9 cellular contexts compared by ENCODE assay signal in genomic region chr19:38134538-38135149, GRCh38.
DNase-seq lines count a peak whose midpoint lies in the region; ATAC-seq and TF ChIP-seq lines count a peak whose summit lies in the region.
"Had no signal": no experiment of that assay in that cellular context is flagged by ENCODE, and none has a peak within 500 bp of the region (broad histone marks: within the 10 kb centered on the region; RNA-seq: fewer than 3 reads in every experiment).

No MANE protein-coding gene starts in this region.

- no peak overlapping the region for H3K4me2 ChIP-seq in KMS-11

- H3K27me3 ChIP-seq in KMS-11 (ENCODE audit: insufficient read depth, low read depth) (no peaks in the 10 kb centered on the region), sigmoid colon (no peaks in the 10 kb centered on the region)

- ATAC-seq in left ventricle myocardium superior: peak; percentile 29

- H3K9me3 ChIP-seq in sigmoid colon: no peaks in the 10 kb centered on the region

- H3K4me1 ChIP-seq in KMS-11 (ENCODE audit: low read depth, poor library complexity, severe bottlenecking): no peaks in the 10 kb centered on the region
- H3K4me1 ChIP-seq in sigmoid colon: no peaks in the 10 kb centered on the region

- intact Hi-C loops in left ventricle myocardium superior (cut with micrococcal nuclease): no loop called here
- intact Hi-C loops in sigmoid colon (cut with DNase I): no loop called here

- peaks cover 2% of the 10 kb centered on the region for H3K4me1 Mint-ChIP-seq in activated CD4-positive, alpha-beta memory T cell treated with anti-CD3 and anti-CD28 coated beads, Interleukin-2, amount 10 ng/mL, durations not matched to agents 7 days and 5 days

- TF ChIP-seq EP300 in sigmoid colon (IDR thresholded peaks at IDR 0.05): no peak

- no peaks in the 10 kb centered on the region for H3K27me3 Mint-ChIP-seq in activated CD4-positive, alpha-beta memory T cell treated with anti-CD3 and anti-CD28 coated beads, Interleukin-2, amount 10 ng/mL, durations not matched to agents 7 days and 5 days
- H3K27me3 Mint-ChIP-seq: activated naive CD8-positive, alpha-beta T cell treated with anti-CD3 and anti-CD28 coated beads, Interleukin-2, amount 10 ng/mL, durations not matched to agents 7 days and 5 days had no signal

- TF ChIP-seq CTCF in KMS-11 (conservative IDR thresholded peaks at IDR 0.05; ENCODE audit: low read depth, low read length) (peak; percentile 48; the same call in 1 of the 2 replicates), sigmoid colon (IDR thresholded peaks at IDR 0.05) (no peak)

- no peak overlapping the region for H3K9ac ChIP-seq in KMS-11

- no peaks in the 10 kb centered on the region for H3K36me3 ChIP-seq in KMS-11 (ENCODE audit: insufficient read depth)
- H3K36me3 ChIP-seq in sigmoid colon: peaks cover 0 to 12% (median 0%) of the 10 kb centered on the region in 4 donors

- WGBS in sigmoid colon, 2 donors: 83% methylated on average over 14 of the region's 14 CpGs

- no peaks in the 10 kb centered on the region for H3K36me3 Mint-ChIP-seq in activated CD4-positive, alpha-beta memory T cell treated with anti-CD3 and anti-CD28 coated beads, Interleukin-2, amount 10 ng/mL, durations not matched to agents 7 days and 5 days (ENCODE audit: low read depth)
- H3K36me3 Mint-ChIP-seq: activated naive CD8-positive, alpha-beta T cell treated with anti-CD3 and anti-CD28 coated beads, Interleukin-2, amount 10 ng/mL, durations not matched to agents 7 days and 5 days had no signal

- CTCF ChIA-PET in activated CD4-positive, alpha-beta memory T cell treated with anti-CD3 and anti-CD28 coated beads, Interleukin-2, amount 10 ng/mL, durations not matched to agents 7 days and 5 days (lab: Charles Lee): interaction anchor here (0.5 to 1.5 kb wide), 4 partner anchors 8 to 796 kb away, joined by 3 to 8 read pairs (median 5); partner anchors contain the start of genes MRPS12 and SARS2

- no peak overlapping the region for H3K4me3 ChIP-seq in KMS-11 (IDR thresholded peaks at IDR 0.05; ENCODE audit: insufficient read depth, low read depth, low read length)
- no peak overlapping the region for H3K4me3 ChIP-seq in sigmoid colon

- TF ChIP-seq POLR2A in sigmoid colon (IDR thresholded peaks at IDR 0.05): no peak

- H3K27ac Mint-ChIP-seq in activated CD4-positive, alpha-beta memory T cell treated with anti-CD3 and anti-CD28 coated beads, Interleukin-2, amount 10 ng/mL, durations not matched to agents 7 days and 5 days: no peak overlapping the region
- H3K27ac Mint-ChIP-seq: activated naive CD8-positive, alpha-beta T cell treated with anti-CD3 and anti-CD28 coated beads, Interleukin-2, amount 10 ng/mL, durations not matched to agents 7 days and 5 days had no signal

- H3K27ac ChIP-seq in KMS-11 (no peak overlapping the region), sigmoid colon (no peak overlapping the region)

- H3K79me2 ChIP-seq in KMS-11 (ENCODE audit: insufficient read depth, low read depth): no peaks in the 10 kb centered on the region

- H3K9me3 Mint-ChIP-seq in activated CD4-positive, alpha-beta memory T cell treated with anti-CD3 and anti-CD28 coated beads, Interleukin-2, amount 10 ng/mL, durations not matched to agents 7 days and 5 days: no peaks in the 10 kb centered on the region
- H3K9me3 Mint-ChIP-seq: activated naive CD8-positive, alpha-beta T cell treated with anti-CD3 and anti-CD28 coated beads, Interleukin-2, amount 10 ng/mL, durations not matched to agents 7 days and 5 days had no signal

- no peak overlapping the region for H2AFZ ChIP-seq in KMS-11 (ENCODE audit: low read depth)

- peak; percentile 29 for DNase-seq in SIG-M5 treated with dmso at 0.1 percent for 504 hours (lab: John Stamatoyannopoulos, UW; ENCODE audit: unreplicated experiment)
- DNase-seq in SIG-M5 (lab: John Stamatoyannopoulos, UW): no peak
- peak; percentile 34 for DNase-seq in activated CD4-positive, alpha-beta memory T cell treated with anti-CD3 and anti-CD28 coated beads, Interleukin-2, amount 10 ng/mL, durations not matched to agents 7 days and 5 days
- no peak for DNase-seq in left ventricle myocardium superior
- peak; percentile 55 for DNase-seq in stimulated activated CD8-positive, alpha-beta memory T cell treated with anti-CD3 and anti-CD28 coated beads, Interleukin-4, amount 100 ng/mL, for 48 hours
- no peak for DNase-seq in sigmoid colon
- DNase-seq in GDM1 (lab: John Stamatoyannopoulos, UW): no peak
- DNase-seq: activated naive CD8-positive, alpha-beta T cell treated with anti-CD3 and anti-CD28 coated beads, Interleukin-2, amount 10 ng/mL, durations not matched to agents 7 days and 5 days had no signal

- H4K20me1 ChIP-seq in KMS-11 (ENCODE audit: insufficient read depth): no peaks in the 10 kb centered on the region

- POLR2A ChIA-PET in activated CD4-positive, alpha-beta memory T cell treated with anti-CD3 and anti-CD28 coated beads, Interleukin-2, amount 10 ng/mL, durations not matched to agents 7 days and 5 days (lab: Charles Lee): no interaction called here

- no peak overlapping the region for H3K4me3 Mint-ChIP-seq in activated CD4-positive, alpha-beta memory T cell treated with anti-CD3 and anti-CD28 coated beads, Interleukin-2, amount 10 ng/mL, durations not matched to agents 7 days and 5 days
- H3K4me3 Mint-ChIP-seq: activated naive CD8-positive, alpha-beta T cell treated with anti-CD3 and anti-CD28 coated beads, Interleukin-2, amount 10 ng/mL, durations not matched to agents 7 days and 5 days had no signal

Comparison
In these comparisons a context has a peak if more than half of its experiments do, and no peak if none do; other contexts are left out.
1. DNase-seq: peak in SIG-M5 treated with dmso at 0.1 percent for 504 hours (single experiment), activated CD4-positive, alpha-beta memory T cell treated with anti-CD3 and anti-CD28 coated beads, Interleukin-2, amount 10 ng/mL, durations not matched to agents 7 days and 5 days (single experiment) and stimulated activated CD8-positive, alpha-beta memory T cell treated with anti-CD3 and anti-CD28 coated beads, Interleukin-4, amount 100 ng/mL, for 48 hours (single experiment); none in SIG-M5 (single experiment), left ventricle myocardium superior (single experiment), sigmoid colon (single experiment) and GDM1 (single experiment).